In genomic region chr3:149547413-149547812, GRCh38 we compare ENCODE assay signal across 14 cellular contexts.
DNase-seq lines count a peak whose midpoint lies in the region; ATAC-seq and TF ChIP-seq lines count a peak whose summit lies in the region.
"Had no signal": no experiment of that assay in that cellular context is flagged by ENCODE, and none has a peak within 500 bp of the region (broad histone marks: within the 10 kb centered on the region; RNA-seq: fewer than 3 reads in every experiment).

No MANE protein-coding gene starts in this region.

- BruUV-seq in MCF 10A (replicated peaks; lab: Mats Ljungman, UMichigan), result TSS peak; percentile 37

- DNase-seq in AG10803 (ENCODE audit: low read depth), result peak; percentile 93
- no peak for DNase-seq in MCF 10A (ENCODE audit: unreplicated experiment)
- DNase-seq in left lobe of liver (ENCODE audit: low spot score), result peak; percentile 80
- peak; percentile 57 for DNase-seq in putamen (ENCODE audit: low spot score)
- DNase-seq in dedifferentiated amniotic fluid mesenchymal stem cell (ENCODE audit: extremely low spot score), result no peak
- no peak for DNase-seq in A172 (ENCODE audit: low spot score)
- no peak for DNase-seq in stimulated activated CD4-positive, alpha-beta T cell treated with anti-CD3 and anti-CD28 coated beads, Interleukin-2, amount 100 ng/mL, for 24 hours
- DNase-seq: activated CD8-positive, alpha-beta memory T cell treated with anti-CD3 and anti-CD28 coated beads, Interleukin-2, amount 50 U/mL, for 4 hours; AML-193; GF-D8; Kasumi-1; NCI-H2171 treated with DMSO at 0.1 percent for 48 hours had no signal

- H3K4me3 Mint-ChIP-seq in MCF 10A (ENCODE audit: unreplicated experiment), result peak overlapping the region; percentile 66

- peak overlapping the region; percentile 94 for H3K27ac Mint-ChIP-seq in MCF 10A (ENCODE audit: low read depth, unreplicated experiment)

- H3K27me3 Mint-ChIP-seq in MCF 10A (ENCODE audit: insufficient read depth, unreplicated experiment), result no peaks in the 10 kb centered on the region

- CTCF ChIA-PET in MCF 10A (lab: Yijun Ruan, JAX), result interaction anchor here (0.6 to 2.7 kb wide), 9 partner anchors 16 to 261 kb away, joined by 3 to 12 read pairs (median 3); partner anchors contain the start of gene WWTR1

- POLR2A ChIA-PET in MCF 10A (lab: Yijun Ruan, JAX), result interaction anchor here (0.6 to 1.9 kb wide), 5 partner anchors 8 to 265 kb away, joined by 3 to 12 read pairs (median 3); partner anchors contain the start of genes RNF13 and WWTR1

- TF ChIP-seq CTCF in AG10803 (conservative IDR thresholded peaks at IDR 0.05; ENCODE audit: low read length), result no peak
- no peak for TF ChIP-seq CTCF in MCF 10A (IDR thresholded peaks at IDR 0.05; ENCODE audit: unreplicated experiment)

- H3K4me3 ChIP-seq in AG10803 (ENCODE audit: low read length), result peak overlapping the region; percentile 23; the same call in 1 of the 2 replicates
- H3K4me3 ChIP-seq: PC-9 had no signal

- H3K9me3 Mint-ChIP-seq in MCF 10A (ENCODE audit: unreplicated experiment), result no peaks in the 10 kb centered on the region

- intact Hi-C loops in MCF 10A (cut with micrococcal nuclease), result no loop called here

- peaks cover 9% of the 10 kb centered on the region for H3K36me3 Mint-ChIP-seq in MCF 10A (ENCODE audit: insufficient read depth, unreplicated experiment)

- peaks cover 23% of the 10 kb centered on the region for H3K4me1 Mint-ChIP-seq in MCF 10A (ENCODE audit: insufficient read depth, unreplicated experiment)

- peak; percentile 83 for ATAC-seq in left lobe of liver
- ATAC-seq in GM18517 (IDR thresholded peaks at IDR 0.05; ENCODE audit: unreplicated experiment), result no peak

Comparison
In these comparisons a context has a peak if more than half of its experiments do, and no peak if none do; other contexts are left out.
1. DNase-seq: peak in AG10803 (single experiment), left lobe of liver (single experiment) and putamen (single experiment); none in MCF 10A (single experiment), dedifferentiated amniotic fluid mesenchymal stem cell (single experiment), A172 (single experiment) and stimulated activated CD4-positive, alpha-beta T cell treated with anti-CD3 and anti-CD28 coated beads, Interleukin-2, amount 100 ng/mL, for 24 hours (0 of 2).